In genomic region chr3:138947303-138948121, GRCh38 we compare ENCODE assay signal across 9 cellular contexts. TPM values are rescaled to one million over a fixed set of nuclear protein-coding genes. Genes with fewer than 3 reads are reported as not detected.
DNase-seq lines count a peak whose midpoint lies in the region; ATAC-seq and TF ChIP-seq lines count a peak whose summit lies in the region.
"Had no signal": no experiment of that assay in that cellular context is flagged by ENCODE, and none has a peak within 500 bp of the region (broad histone marks: within the 10 kb centered on the region; RNA-seq: fewer than 3 reads in every experiment).

No MANE protein-coding gene starts in this region.

- H2BK120ac ChIP-seq in mesendoderm (ENCODE audit: low read depth, low read length) = no peak overlapping the region

- H2AK5ac ChIP-seq in mesendoderm (ENCODE audit: low read length) = no peak overlapping the region

- H3K9me3 Mint-ChIP-seq in brain = peaks cover 0 to 3% (median 0%) of the 10 kb centered on the region in 5 experiments

- H3K4ac ChIP-seq in mesendoderm (ENCODE audit: low read depth, low read length) = no peak overlapping the region

- H2BK15ac ChIP-seq in mesendoderm (replicated peaks; ENCODE audit: low read depth) = no peak overlapping the region

- peaks cover 97% of the 10 kb centered on the region for H3K27me3 Mint-ChIP-seq in brain

- 17 to 35% (median 23%) methylated on average over 24 to 37 of the region's 37 CpGs for WGBS in heart left ventricle, 4 donors
- WGBS in right cardiac atrium = 23% methylated on average over 37 of the region's 37 CpGs
- WGBS in mesendoderm (ENCODE audit: extremely low coverage, insufficient coverage, low lambda C conversion rate) = no CpG with 5 or more reads among the region's 37 CpGs
- WGBS in upper lobe of left lung, 2 donors = 16 to 22% methylated on average over 17 to 34 of the region's 37 CpGs

- no peaks in the 10 kb centered on the region for H3K79me2 ChIP-seq in mesendoderm (ENCODE audit: control insufficient read depth, insufficient read depth, low read length)

- H3K27ac ChIP-seq in heart left ventricle (no peak overlapping the region), right cardiac atrium (ENCODE audit: low read length) (no peak overlapping the region), mesendoderm (ENCODE audit: low read depth, low read length) (no peak overlapping the region), upper lobe of left lung (no peak overlapping the region)

- no peak for TF ChIP-seq POLR2A in heart left ventricle (IDR thresholded peaks at IDR 0.05)
- TF ChIP-seq POLR2A in upper lobe of left lung (IDR thresholded peaks at IDR 0.05) = no peak

- DNase-seq in heart left ventricle (no peak), right cardiac atrium (no peak), mesendoderm (peak; percentile 77), upper lobe of left lung (no peak)
- no peak for DNase-seq in stimulated activated naive CD4-positive, alpha-beta T cell treated with Interleukin-2 at 50 U/mL for 16 hours (lab: John Stamatoyannopoulos, UW)

- H2BK5ac ChIP-seq in mesendoderm (ENCODE audit: low read length) = no peak overlapping the region

- H3K4me1 Mint-ChIP-seq in brain = peaks cover 44% of the 10 kb centered on the region

- no peak for ATAC-seq in heart left ventricle
- ATAC-seq in right cardiac atrium = no peak
- ATAC-seq in upper lobe of left lung (ENCODE audit: low FRiP score in 2 of 2) = no peak
- ATAC-seq in GM21381 (IDR thresholded peaks at IDR 0.05; ENCODE audit: unreplicated experiment) = no peak
- ATAC-seq in HG03378 (IDR thresholded peaks at IDR 0.05; ENCODE audit: unreplicated experiment) = no peak

- H3K4me1 ChIP-seq in heart left ventricle = peaks cover 11 to 51% (median 35%) of the 10 kb centered on the region in 12 donors
- H3K4me1 ChIP-seq in right cardiac atrium (ENCODE audit: control insufficient read depth, insufficient read depth, low read length) = peaks cover 3% of the 10 kb centered on the region
- H3K4me1 ChIP-seq in mesendoderm (ENCODE audit: control insufficient read depth, low read depth, low read length) = peaks cover 4% of the 10 kb centered on the region
- peaks cover 44 to 53% (median 47%) of the 10 kb centered on the region in 4 donors for H3K4me1 ChIP-seq in upper lobe of left lung

- H3K4me3 ChIP-seq in heart left ventricle (peak overlapping the region; percentile 21 to 59 (median 48)), right cardiac atrium (ENCODE audit: low read length) (no peak overlapping the region), mesendoderm (ENCODE audit: low read length) (no peak overlapping the region), upper lobe of left lung (peak overlapping the region in 3 of 4 donors; percentile 27 to 43 (median 39))

- peak overlapping the region; percentile 44 for H3K4me2 ChIP-seq in mesendoderm (ENCODE audit: low read length)

- H3K79me1 ChIP-seq in mesendoderm (ENCODE audit: low read length) = no peaks in the 10 kb centered on the region

- no peaks in the 10 kb centered on the region for H3K36me3 ChIP-seq in heart left ventricle
- H3K36me3 ChIP-seq in mesendoderm (ENCODE audit: control insufficient read depth, insufficient read depth, low read length) = no peaks in the 10 kb centered on the region
- H3K36me3 ChIP-seq in upper lobe of left lung = no peaks in the 10 kb centered on the region

- H4K5ac ChIP-seq in mesendoderm (ENCODE audit: low read length) = no peak overlapping the region

- H3K4me3 Mint-ChIP-seq in brain = peak overlapping the region; percentile 65 to 87 (median 75)

- TF ChIP-seq CTCF in heart left ventricle (IDR thresholded peaks at IDR 0.05) (no peak), brain (conservative IDR thresholded peaks at IDR 0.05) (no peak), upper lobe of left lung (IDR thresholded peaks at IDR 0.05) (no peak)

- H3K23ac ChIP-seq in mesendoderm (ENCODE audit: low read length) = no peak overlapping the region

- H3K27ac Mint-ChIP-seq in brain = peak overlapping the region in 1 of 5 experiments; percentile 56

- intact Hi-C loops in heart left ventricle (cut with DNase I) (no loop called here), right cardiac atrium (cut with DNase I) (no loop called here)

- peak overlapping the region; percentile 32 for H3K9ac ChIP-seq in mesendoderm (ENCODE audit: low read length)

- peak overlapping the region; percentile 29 for H3K18ac ChIP-seq in mesendoderm (ENCODE audit: low read length)

- no peak overlapping the region for H4K8ac ChIP-seq in mesendoderm (ENCODE audit: low read depth, low read length)

- H3K27me3 ChIP-seq in heart left ventricle (peaks cover 64 to 96% (median 91%) of the 10 kb centered on the region in 9 donors), right cardiac atrium (ENCODE audit: control insufficient read depth, insufficient read depth) (no peaks in the 10 kb centered on the region), mesendoderm (ENCODE audit: insufficient read depth, low read length, poor library complexity) (peaks cover 46% of the 10 kb centered on the region), upper lobe of left lung (peaks cover 1 to 84% (median 52%) of the 10 kb centered on the region in 4 donors)

- peak overlapping the region; percentile 44 for H3K56ac ChIP-seq in mesendoderm (ENCODE audit: low read length)

- TF ChIP-seq EP300 in upper lobe of left lung (IDR thresholded peaks at IDR 0.05) = no peak

- H3K36me3 Mint-ChIP-seq in brain = no peaks in the 10 kb centered on the region

- H3K9me3 ChIP-seq in heart left ventricle (no peaks in the 10 kb centered on the region), right cardiac atrium (ENCODE audit: control insufficient read depth, low read length) (no peaks in the 10 kb centered on the region), upper lobe of left lung (no peaks in the 10 kb centered on the region)

RNA-seq across cellular contexts. Expression of gene FOXL2NB, which starts 0.5 kb away (rescaled TPM):
- total RNA-seq in heart left ventricle = under 1 TPM in 1 of 9 donors, not detected in 8; 0.25 TPM
- not detected for polyA plus RNA-seq in heart left ventricle
- total RNA-seq in right cardiac atrium = not detected
- not detected for polyA plus RNA-seq in right cardiac atrium
- not detected for polyA plus RNA-seq in brain (ENCODE audit: insufficient read depth, low read depth, low replicate concordance)
- polyA plus RNA-seq in mesendoderm (2013, experiment 1 of 2) = 0.74 TPM
- 0.88 TPM for polyA plus RNA-seq in mesendoderm (2013, experiment 2 of 2)
- under 1 TPM in 1 of 6 donors, not detected in 5; 0.07 TPM for total RNA-seq in upper lobe of left lung

RNA-seq across cellular contexts. Expression of gene FOXL2, which starts 0.6 kb away (rescaled TPM):
- total RNA-seq in heart left ventricle = not detected
- polyA plus RNA-seq in heart left ventricle = not detected
- not detected for total RNA-seq in right cardiac atrium
- polyA plus RNA-seq in right cardiac atrium = not detected
- polyA plus RNA-seq in brain (ENCODE audit: insufficient read depth, low read depth, low replicate concordance) = not detected
- polyA plus RNA-seq in mesendoderm (2013, experiment 1 of 2) = 0.65 TPM
- polyA plus RNA-seq in mesendoderm (2013, experiment 2 of 2) = 0.60 TPM
- under 1 TPM in 2 of 6 donors, not detected in 4; 0.06 to 0.07 TPM for total RNA-seq in upper lobe of left lung

RNA-seq across cellular contexts. Expression of gene PRR23A, which starts 58.6 kb away (rescaled TPM):
- total RNA-seq in heart left ventricle (not detected), right cardiac atrium (not detected), upper lobe of left lung (not detected)
- polyA plus RNA-seq in heart left ventricle (not detected), right cardiac atrium (not detected), brain (ENCODE audit: insufficient read depth, low read depth, low replicate concordance) (not detected)
- polyA plus RNA-seq in mesendoderm (2013, experiment 1 of 2) = not detected
- not detected for polyA plus RNA-seq in mesendoderm (2013, experiment 2 of 2)
- total RNA-seq: H4 had no signal

Comparison
In these comparisons a context has a peak if more than half of its experiments do, and no peak if none do; other contexts are left out.
1. H3K4me3 ChIP-seq: peak in heart left ventricle (12 of 12) and upper lobe of left lung (3 of 4); none in right cardiac atrium (single experiment) and mesendoderm (single experiment).